17 cellular contexts compared by ENCODE assay signal in the genomic region with DNA sequence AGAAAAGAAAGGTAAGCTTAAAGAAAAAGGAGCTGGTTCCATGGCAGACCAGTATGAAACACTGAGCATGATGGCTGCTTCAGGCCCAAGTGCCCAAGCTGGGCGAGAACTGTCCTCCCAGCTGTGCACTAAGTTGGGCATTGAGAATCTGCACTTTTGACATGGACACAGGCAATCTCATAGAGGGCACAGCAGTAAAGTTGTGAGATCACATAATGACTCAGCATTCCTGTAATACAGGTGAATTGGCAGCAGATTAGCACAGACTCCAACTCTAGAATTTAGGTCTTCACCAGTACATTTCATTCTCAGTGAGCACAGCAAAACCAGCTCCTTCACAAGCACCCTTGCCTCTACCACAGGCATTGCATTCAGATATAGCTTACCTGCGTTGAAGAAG.
"Had no signal": no experiment of that assay in that cellular context is flagged by ENCODE, and none has a peak within 500 bp of the region (broad histone marks: within the 10 kb centered on the region; RNA-seq: fewer than 3 reads in every experiment).

No MANE protein-coding gene starts in this region.

- H3K9me3 ChIP-seq: psoas muscle, sigmoid colon, spleen, testis, upper lobe of left lung had no signal

- H3K27me3 ChIP-seq: sigmoid colon, spleen, testis, upper lobe of left lung had no signal

- H3K4me1 ChIP-seq: psoas muscle, sigmoid colon, spleen, testis, upper lobe of left lung had no signal

- ATAC-seq: left colon; psoas muscle; stimulated activated naive CD8-positive, alpha-beta T cell treated with anti-CD3 and anti-CD28 coated beads, Interleukin-15, amount 100 ng/mL, for 72 hours had no signal

- DNase-seq: activated CD4-positive, alpha-beta T cell treated with anti-CD3 and anti-CD28 coated beads, Interleukin-2, amount 50 U/mL, for 48 hours; activated naive CD4-positive, alpha-beta T cell treated with anti-CD3 and anti-CD28 coated beads, Interleukin-2, amount 50 U/mL, for 16 hours; central memory CD4-positive, alpha-beta T cell; foreskin fibroblast; glutamatergic neuron; left colon; midbrain; psoas muscle; sigmoid colon; spleen; stimulated activated CD4-positive, alpha-beta T cell treated with anti-CD3 and anti-CD28 coated beads, Interleukin-1b, Interleukin-23, amount 100 ng/mL, for 48 hours; stimulated activated naive CD8-positive, alpha-beta T cell treated with anti-CD3 and anti-CD28 coated beads, Interleukin-15, amount 100 ng/mL, for 72 hours; testis; upper lobe of left lung; WERI-Rb-1 had no signal

- H3K36me3 ChIP-seq: sigmoid colon, spleen, upper lobe of left lung, WERI-Rb-1 had no signal

- H3K4me3 ChIP-seq: coronary artery, lung, psoas muscle, sigmoid colon, spleen, testis, upper lobe of left lung had no signal

- H3K27ac ChIP-seq: coronary artery, psoas muscle, sigmoid colon, spleen, testis, upper lobe of left lung, WERI-Rb-1 had no signal
